In the genomic region with DNA sequence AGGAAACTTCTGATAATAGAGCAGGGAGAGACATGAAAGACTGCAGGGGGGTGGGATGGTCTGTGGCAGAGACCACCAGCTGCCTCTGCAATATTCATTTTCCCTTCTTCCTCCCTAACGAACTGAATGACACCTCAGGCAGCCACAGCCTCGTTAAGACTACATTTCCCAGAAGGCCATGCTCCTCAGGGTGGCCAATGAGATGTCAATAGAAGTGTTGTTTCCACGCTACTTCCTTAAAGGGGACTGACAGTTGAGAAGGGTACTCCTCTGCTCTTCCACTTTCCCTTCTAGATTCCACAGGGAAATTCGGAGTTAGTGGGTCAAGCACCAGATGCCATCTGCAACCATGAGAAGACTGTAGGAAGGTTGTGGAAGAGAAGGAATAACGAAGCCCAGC, we compare ENCODE assay signal across 10 cellular contexts. TPM values are rescaled to one million over a fixed set of nuclear protein-coding genes. Genes with fewer than 3 reads are reported as not detected.
A peak's percentile ranks its signal among the peaks of the same experiment; 100 is the strongest.
DNase-seq lines count a peak whose midpoint lies in the region; ATAC-seq, FAIRE-seq and TF ChIP-seq lines count a peak whose summit lies in the region.
"Had no signal": no experiment of that assay in that cellular context is flagged by ENCODE, and none has a peak within 500 bp of the region (broad histone marks: within the 10 kb centered on the region; RNA-seq: fewer than 3 reads in every experiment).

No MANE protein-coding gene starts in this region.

- H3K4me3 ChIP-seq in Loucy (ENCODE audit: low read length, poor library complexity, severe bottlenecking) (no peak overlapping the region), bronchial epithelial cell (ENCODE audit: low read depth, low read length) (no peak overlapping the region), lung (no peak overlapping the region)
- H3K4me3 ChIP-seq: ovary had no signal

- H3K4me1 ChIP-seq in Loucy (ENCODE audit: insufficient read depth, low read length, poor library complexity, severe bottlenecking) (no peaks in the 10 kb centered on the region), lung (ENCODE audit: control insufficient read depth in 2 of 2, insufficient read depth in 2 of 2, low read length in 2 of 2) (no peaks in the 10 kb centered on the region)

- no peaks in the 10 kb centered on the region for H3K36me3 ChIP-seq in Loucy (ENCODE audit: insufficient read depth, low read length)
- H3K36me3 ChIP-seq in bronchial epithelial cell (ENCODE audit: control insufficient read depth, insufficient read depth, low read length): no peaks in the 10 kb centered on the region
- no peaks in the 10 kb centered on the region for H3K36me3 ChIP-seq in lung (ENCODE audit: control insufficient read depth in 2 of 2, insufficient read depth in 2 of 2, low read length in 2 of 2)
- H3K36me3 ChIP-seq: ovary had no signal

- ATAC-seq in GM21825 (IDR thresholded peaks at IDR 0.05; ENCODE audit: unreplicated experiment) (peak; percentile 76), lung (ENCODE audit: insufficient read depth, low FRiP score) (peak; percentile 58)

- FAIRE-seq in bronchial epithelial cell (lab: Jason Lieb, UNC): no peak

- H3K9me3 ChIP-seq in Loucy (ENCODE audit: insufficient read depth, low read depth, low read length): no peaks in the 10 kb centered on the region
- no peaks in the 10 kb centered on the region for H3K9me3 ChIP-seq in lung (ENCODE audit: control insufficient read depth in 2 of 2, insufficient read depth in 1 of 2, low read length in 1 of 2)
- H3K9me3 ChIP-seq: ovary had no signal

- no peaks in the 10 kb centered on the region for H3F3A ChIP-seq in Loucy (ENCODE audit: low read depth)

- 26 to 28% methylated on average over 5 of the region's 5 CpGs for WGBS in lung, 2 donors

- POLR2A ChIA-PET in activated CD4-positive, alpha-beta T cell treated with anti-CD3 and anti-CD28 coated beads, Interleukin-2, amount 10 ng/mL, durations not matched to agents 7 days and 5 days (lab: Charles Lee): no interaction called here

- H3K27ac ChIP-seq in lung (ENCODE audit: low read depth in 1 of 2, low read length in 1 of 2): no peak overlapping the region
- H3K27ac ChIP-seq: ovary had no signal

- no peak overlapping the region for H3K27ac Mint-ChIP-seq in activated CD4-positive, alpha-beta T cell treated with anti-CD3 and anti-CD28 coated beads, Interleukin-2, amount 10 ng/mL, durations not matched to agents 7 days and 5 days

- H3K4me1 Mint-ChIP-seq in activated CD4-positive, alpha-beta T cell treated with anti-CD3 and anti-CD28 coated beads, Interleukin-2, amount 10 ng/mL, durations not matched to agents 7 days and 5 days: no peaks in the 10 kb centered on the region

- no peak overlapping the region for H3K4me2 ChIP-seq in Loucy (ENCODE audit: low read depth, low read length, poor library complexity, severe bottlenecking)

- no peaks in the 10 kb centered on the region for H3K27me3 Mint-ChIP-seq in activated CD4-positive, alpha-beta T cell treated with anti-CD3 and anti-CD28 coated beads, Interleukin-2, amount 10 ng/mL, durations not matched to agents 7 days and 5 days
- H3K27me3 Mint-ChIP-seq: CD4-positive, CD25-positive, alpha-beta regulatory T cell had no signal

- no peaks in the 10 kb centered on the region for H3K79me2 ChIP-seq in Loucy (ENCODE audit: insufficient read depth, low read length)

- H3K4me3 Mint-ChIP-seq in activated CD4-positive, alpha-beta T cell treated with anti-CD3 and anti-CD28 coated beads, Interleukin-2, amount 10 ng/mL, durations not matched to agents 7 days and 5 days: no peak overlapping the region
- H3K4me3 Mint-ChIP-seq: CD4-positive, CD25-positive, alpha-beta regulatory T cell had no signal

- H4K20me1 ChIP-seq in Loucy (ENCODE audit: insufficient read depth, low read length, poor library complexity, severe bottlenecking): no peaks in the 10 kb centered on the region

- TF ChIP-seq CTCF in Loucy (conservative IDR thresholded peaks at IDR 0.05; ENCODE audit: low read length) (no peak), bronchial epithelial cell (IDR thresholded peaks at IDR 0.05; ENCODE audit: insufficient read depth, low read length, severe bottlenecking) (no peak), lung (IDR thresholded peaks at IDR 0.05; ENCODE audit: control extremely low read depth, extremely low read depth) (no peak)

- DNase-seq in activated CD4-positive, alpha-beta T cell treated with anti-CD3 and anti-CD28 coated beads for 48 hours: peak; percentile 15
- DNase-seq in activated CD4-positive, alpha-beta T cell treated with anti-CD3 and anti-CD28 coated beads, Interleukin-2, amount 10 ng/mL, durations not matched to agents 7 days and 5 days: no peak
- DNase-seq in bronchial epithelial cell (ENCODE audit: low read depth): peak; percentile 8
- peak; percentile 60 for DNase-seq in lung (ENCODE audit: low spot score)
- no peak for DNase-seq in activated effector memory CD4-positive, alpha-beta T cell treated with Interleukin-2 at 50 U/mL for 16 hours
- no peak for DNase-seq in NCI-H1417 treated with DMSO at 0.1 percent for 48 hours (lab: John Stamatoyannopoulos, UW)

- peaks cover 5% of the 10 kb centered on the region for H3K9me3 Mint-ChIP-seq in activated CD4-positive, alpha-beta T cell treated with anti-CD3 and anti-CD28 coated beads, Interleukin-2, amount 10 ng/mL, durations not matched to agents 7 days and 5 days

- no peak overlapping the region for H3K9ac ChIP-seq in Loucy (ENCODE audit: low read depth, low read length, poor library complexity, severe bottlenecking)

- no peaks in the 10 kb centered on the region for H3K36me3 Mint-ChIP-seq in activated CD4-positive, alpha-beta T cell treated with anti-CD3 and anti-CD28 coated beads, Interleukin-2, amount 10 ng/mL, durations not matched to agents 7 days and 5 days (ENCODE audit: low read depth)
- H3K36me3 Mint-ChIP-seq: CD4-positive, CD25-positive, alpha-beta regulatory T cell had no signal

- CTCF ChIA-PET in activated CD4-positive, alpha-beta T cell treated with anti-CD3 and anti-CD28 coated beads, Interleukin-2, amount 10 ng/mL, durations not matched to agents 7 days and 5 days (lab: Charles Lee): interaction anchor here (0.6 kb wide), 1 partner anchor 15 kb away, joined by 5 read pairs; no protein-coding TSS in a partner anchor

- H3K27me3 ChIP-seq in Loucy (ENCODE audit: insufficient read depth, low read length, poor library complexity, severe bottlenecking) (no peaks in the 10 kb centered on the region), bronchial epithelial cell (ENCODE audit: control insufficient read depth, insufficient read depth, low read length) (no peaks in the 10 kb centered on the region), lung (ENCODE audit: control insufficient read depth, insufficient read depth) (no peaks in the 10 kb centered on the region)
- H3K27me3 ChIP-seq: ovary had no signal

- H2AFZ ChIP-seq in Loucy (ENCODE audit: low read length): peak overlapping the region; percentile 57; the same call in 1 of the 2 replicates

- H3K9me2 ChIP-seq in Loucy (replicated peaks; ENCODE audit: low read depth, low read length): no peaks in the 10 kb centered on the region

RNA-seq across cellular contexts. Expression of gene DAPK1, which starts 52.0 kb away (rescaled TPM):
- under 1 TPM; 0.30 to 0.35 TPM for total RNA-seq in activated CD4-positive, alpha-beta T cell treated with anti-CD3 and anti-CD28 coated beads, Interleukin-2, amount 10 ng/mL, durations not matched to agents 7 days and 5 days
- 0.64 and 0.79 TPM in 2 replicates for total RNA-seq in bronchial epithelial cell
- total RNA-seq in lung: 100 to 1,000 TPM; 155 to 301 TPM
- polyA plus RNA-seq in lung: 10 to 100 TPM; 33.0 to 33.4 TPM

Comparison
In these comparisons a context has a peak if more than half of its experiments do, and no peak if none do; other contexts are left out.
1. DNase-seq: peak in activated CD4-positive, alpha-beta T cell treated with anti-CD3 and anti-CD28 coated beads for 48 hours (single experiment), bronchial epithelial cell (single experiment) and lung (single experiment); none in activated CD4-positive, alpha-beta T cell treated with anti-CD3 and anti-CD28 coated beads, Interleukin-2, amount 10 ng/mL, durations not matched to agents 7 days and 5 days (single experiment), activated effector memory CD4-positive, alpha-beta T cell treated with Interleukin-2 at 50 U/mL for 16 hours (single experiment) and NCI-H1417 treated with DMSO at 0.1 percent for 48 hours (single experiment).
2. RNA of gene DAPK1, which starts 52.0 kb away (total RNA-seq): 155 to 301 TPM in lung; 0.64 to 0.79 TPM in bronchial epithelial cell and 0.30 to 0.35 TPM in activated CD4-positive, alpha-beta T cell treated with anti-CD3 and anti-CD28 coated beads, Interleukin-2, amount 10 ng/mL, durations not matched to agents 7 days and 5 days; every median in the first group is over 10 times any median in the second.